In the genomic region with DNA sequence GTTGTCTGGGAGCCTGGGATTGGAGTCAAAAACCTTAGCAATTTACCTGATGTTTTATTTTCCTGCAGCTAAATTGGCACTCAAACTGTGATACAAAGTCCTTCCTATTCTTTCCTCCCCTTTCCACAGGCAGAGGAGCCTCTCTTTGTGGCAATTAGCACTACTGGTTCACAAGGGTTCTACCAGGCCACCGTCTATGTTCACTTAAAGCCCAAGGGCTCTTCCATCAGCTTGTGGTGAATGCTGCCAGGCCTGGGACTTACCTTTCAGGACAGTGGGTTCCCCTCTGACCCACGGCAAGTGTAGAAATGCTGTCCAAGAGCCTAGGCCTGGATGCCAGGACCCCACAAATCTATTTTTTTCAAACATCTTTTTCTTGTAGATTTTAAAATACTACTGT, we compare ENCODE assay signal across 1 cellular context.
TF ChIP-seq lines count a peak whose summit lies in the region.

No MANE protein-coding gene starts in this region.

TF ChIP-seq in GM12878, 131 proteins besides CTCF, POLR2A, EP300 and RAD21:
- TF ChIP-seq CEBPZ (IDR thresholded peaks at IDR 0.05; ENCODE audit: low read depth, low read length), result no peak
- TF ChIP-seq ZBTB40 (IDR thresholded peaks at IDR 0.05; ENCODE audit: borderline replicate concordance), result no peak
- TF ChIP-seq, protein P1, sequence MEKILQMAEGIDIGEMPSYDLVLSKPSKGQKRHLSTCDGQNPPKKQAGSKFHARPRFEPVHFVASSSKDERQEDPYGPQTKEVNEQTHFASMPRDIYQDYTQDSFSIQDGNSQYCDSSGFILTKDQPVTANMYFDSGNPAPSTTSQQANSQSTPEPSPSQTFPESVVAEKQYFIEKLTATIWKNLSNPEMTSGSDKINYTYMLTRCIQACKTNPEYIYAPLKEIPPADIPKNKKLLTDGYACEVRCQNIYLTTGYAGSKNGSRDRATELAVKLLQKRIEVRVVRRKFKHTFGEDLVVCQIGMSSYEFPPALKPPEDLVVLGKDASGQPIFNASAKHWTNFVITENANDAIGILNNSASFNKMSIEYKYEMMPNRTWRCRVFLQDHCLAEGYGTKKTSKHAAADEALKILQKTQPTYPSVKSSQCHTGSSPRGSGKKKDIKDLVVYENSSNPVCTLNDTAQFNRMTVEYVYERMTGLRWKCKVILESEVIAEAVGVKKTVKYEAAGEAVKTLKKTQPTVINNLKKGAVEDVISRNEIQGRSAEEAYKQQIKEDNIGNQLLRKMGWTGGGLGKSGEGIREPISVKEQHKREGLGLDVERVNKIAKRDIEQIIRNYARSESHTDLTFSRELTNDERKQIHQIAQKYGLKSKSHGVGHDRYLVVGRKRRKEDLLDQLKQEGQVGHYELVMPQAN (conservative IDR thresholded peaks at IDR 0.05), result no peak
- TF ChIP-seq FOXM1 (IDR thresholded peaks at IDR 0.05; ENCODE audit: low read depth, low read length), result no peak
- TF ChIP-seq NFYA (IDR thresholded peaks at IDR 0.05; ENCODE audit: borderline replicate concordance, low read depth, low read length), result no peak
- TF ChIP-seq, protein P2, sequence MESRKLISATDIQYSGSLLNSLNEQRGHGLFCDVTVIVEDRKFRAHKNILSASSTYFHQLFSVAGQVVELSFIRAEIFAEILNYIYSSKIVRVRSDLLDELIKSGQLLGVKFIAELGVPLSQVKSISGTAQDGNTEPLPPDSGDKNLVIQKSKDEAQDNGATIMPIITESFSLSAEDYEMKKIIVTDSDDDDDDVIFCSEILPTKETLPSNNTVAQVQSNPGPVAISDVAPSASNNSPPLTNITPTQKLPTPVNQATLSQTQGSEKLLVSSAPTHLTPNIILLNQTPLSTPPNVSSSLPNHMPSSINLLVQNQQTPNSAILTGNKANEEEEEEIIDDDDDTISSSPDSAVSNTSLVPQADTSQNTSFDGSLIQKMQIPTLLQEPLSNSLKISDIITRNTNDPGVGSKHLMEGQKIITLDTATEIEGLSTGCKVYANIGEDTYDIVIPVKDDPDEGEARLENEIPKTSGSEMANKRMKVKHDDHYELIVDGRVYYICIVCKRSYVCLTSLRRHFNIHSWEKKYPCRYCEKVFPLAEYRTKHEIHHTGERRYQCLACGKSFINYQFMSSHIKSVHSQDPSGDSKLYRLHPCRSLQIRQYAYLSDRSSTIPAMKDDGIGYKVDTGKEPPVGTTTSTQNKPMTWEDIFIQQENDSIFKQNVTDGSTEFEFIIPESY (IDR thresholded peaks at IDR 0.05), result no peak
- TF ChIP-seq E4F1 (IDR thresholded peaks at IDR 0.05; ENCODE audit: borderline replicate concordance, partially characterized antibody), result no peak
- no peak for TF ChIP-seq CREB1 (IDR thresholded peaks at IDR 0.05; ENCODE audit: low read depth)
